ENCODE assay signal across 1 cellular context in genomic region chr11:77548552-77549439, GRCh38.
TF ChIP-seq lines count a peak whose summit lies in the region.

No MANE protein-coding gene starts in this region.

TF ChIP-seq in WTC11, 78 proteins besides CTCF, POLR2A, EP300 and RAD21 (continued from another document):
- TF ChIP-seq MLX (CRISPR knock-in tag; IDR thresholded peaks at IDR 0.05) (no peak), ZNF423 (CRISPR knock-in tag; IDR thresholded peaks at IDR 0.05) (no peak), FOXK1 (CRISPR knock-in tag; IDR thresholded peaks at IDR 0.05) (no peak), HMGXB4 (CRISPR knock-in tag; IDR thresholded peaks at IDR 0.05) (no peak), JAZF1 (CRISPR knock-in tag; IDR thresholded peaks at IDR 0.05) (no peak)
